13 cellular contexts compared by ENCODE assay signal in the genomic region with DNA sequence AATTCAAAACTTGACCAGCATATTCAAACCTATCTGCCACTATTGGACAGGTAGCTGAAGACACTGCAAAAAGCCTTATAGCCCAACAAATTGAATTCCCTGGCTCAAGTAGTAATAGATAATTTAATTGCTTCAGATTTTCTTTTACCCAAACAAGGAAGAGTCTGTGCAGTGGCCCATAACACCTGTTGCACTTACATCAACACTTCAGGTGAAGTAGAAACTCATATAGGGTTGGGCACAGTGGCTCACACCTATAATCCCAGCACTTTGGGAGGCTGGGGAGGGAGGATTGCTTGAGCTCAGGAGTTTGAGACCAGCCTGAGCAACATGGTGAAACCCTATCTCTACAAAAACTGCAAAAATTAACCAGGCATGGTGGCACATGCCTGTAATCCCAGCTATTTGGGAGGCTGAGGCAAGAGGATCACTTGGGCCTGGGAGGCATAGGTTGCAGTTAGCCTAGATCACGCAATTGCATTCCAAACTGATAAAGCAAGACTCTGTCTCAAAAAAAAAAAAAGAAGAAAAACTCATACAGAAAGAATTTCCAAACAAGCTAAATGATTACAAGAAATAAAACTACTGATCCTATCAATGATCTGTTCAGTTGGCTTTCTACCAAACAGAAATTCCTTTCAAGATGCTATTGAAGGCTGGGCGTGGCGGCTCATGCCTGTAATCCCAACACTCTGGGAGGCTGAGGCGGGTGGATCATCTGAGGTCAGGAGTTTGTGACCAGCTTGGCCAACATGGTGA. TPM values are rescaled to one million over a fixed set of nuclear protein-coding genes. Genes with fewer than 3 reads are reported as not detected.
A peak's percentile ranks its signal among the peaks of the same experiment; 100 is the strongest.
DNase-seq lines count a peak whose midpoint lies in the region; ATAC-seq, FAIRE-seq and TF ChIP-seq lines count a peak whose summit lies in the region.
"Had no signal": no experiment of that assay in that cellular context is flagged by ENCODE, and none has a peak within 500 bp of the region (broad histone marks: within the 10 kb centered on the region; RNA-seq: fewer than 3 reads in every experiment).

No MANE protein-coding gene starts in this region.

- DNase-seq in ACHN (peak; percentile 95), HS-27A (ENCODE audit: low read depth) (peak; percentile 98), astrocyte of the hippocampus (ENCODE audit: low read depth, low spot score) (peak; percentile 21), hepatic stellate cell (ENCODE audit: low spot score) (peak; percentile 35), frontal cortex (ENCODE audit: low spot score in 2 of 2) (no peak), left ventricle myocardium inferior (no peak)
- DNase-seq: 8988T; heart left ventricle; stimulated activated CD4-positive, alpha-beta T cell treated with anti-CD3 and anti-CD28 coated beads, Interleukin-12 subunit alpha, Interleukin-12 subunit beta, amount 100 ng/mL, for 4 hours had no signal

- ATAC-seq in GM18861 (IDR thresholded peaks at IDR 0.05; ENCODE audit: unreplicated experiment): no peak
- no peak for ATAC-seq in GM19397 (IDR thresholded peaks at IDR 0.05; ENCODE audit: unreplicated experiment)

- no peaks in the 10 kb centered on the region for H3K36me3 ChIP-seq in left ventricle myocardium inferior
- H3K36me3 ChIP-seq: heart left ventricle had no signal

- H3K27ac ChIP-seq in left ventricle myocardium inferior (replicated peaks): no peak overlapping the region
- H3K27ac ChIP-seq: heart left ventricle had no signal

- intact Hi-C loops in left ventricle myocardium inferior (cut with micrococcal nuclease): no loop called here

- in situ Hi-C loops in ACHN (cut with HindIII; ENCODE audit: low pct_ligation_motif_present, low pct_unique_long_range_greater_than_20kb, low sequenced_read_pairs): no loop called here

- FAIRE-seq in frontal cortex (lab: Jason Lieb, UNC): no peak

- peaks cover 6% of the 10 kb centered on the region for H3K27me3 ChIP-seq in left ventricle myocardium inferior (ENCODE audit: low read depth)

- no peak overlapping the region for H3K4me3 ChIP-seq in left ventricle myocardium inferior
- H3K4me3 ChIP-seq: heart left ventricle, lung had no signal

- no peak for TF ChIP-seq CTCF in left ventricle myocardium inferior (IDR thresholded peaks at IDR 0.05; ENCODE audit: borderline replicate concordance)

- H3K9me3 ChIP-seq in left ventricle myocardium inferior (replicated peaks): no peaks in the 10 kb centered on the region
- H3K9me3 ChIP-seq: heart left ventricle had no signal

- H3K4me1 ChIP-seq in left ventricle myocardium inferior: no peaks in the 10 kb centered on the region

RNA-seq across cellular contexts. Expression of a gene that starts 9.5 kb away (rescaled TPM):
- total RNA-seq in frontal cortex (not detected), left ventricle myocardium inferior (1.7 TPM)
- total RNA-seq: WTC11 had no signal

RNA-seq across cellular contexts. Expression of a gene that starts 32.5 kb away (rescaled TPM):
- total RNA-seq in frontal cortex (17.5 TPM), left ventricle myocardium inferior (43.9 TPM)

RNA-seq across cellular contexts. Expression of a gene that starts 39.3 kb away (rescaled TPM):
- total RNA-seq in frontal cortex (not detected), left ventricle myocardium inferior (not detected)
- total RNA-seq: lung, WTC11 had no signal

RNA-seq across cellular contexts. Expression of a gene that starts 41.9 kb away (rescaled TPM):
- 44.4 TPM for total RNA-seq in frontal cortex
- total RNA-seq in left ventricle myocardium inferior: 82.0 TPM

RNA-seq across cellular contexts. Expression of a gene that starts 47.0 kb away (rescaled TPM):
- total RNA-seq in frontal cortex (not detected), left ventricle myocardium inferior (0.49 TPM)

Comparison
In these comparisons a context has a peak if more than half of its experiments do, and no peak if none do; other contexts are left out.
1. DNase-seq: peak in ACHN (single experiment), HS-27A (single experiment), astrocyte of the hippocampus (single experiment) and hepatic stellate cell (single experiment); none in frontal cortex (0 of 2) and left ventricle myocardium inferior (single experiment).